ENCODE assay signal across 20 cellular contexts in genomic region chr4:96521046-96521536, GRCh38.
"Had no signal": no experiment of that assay in that cellular context is flagged by ENCODE, and none has a peak within 500 bp of the region (broad histone marks: within the 10 kb centered on the region; RNA-seq: fewer than 3 reads in every experiment).

No MANE protein-coding gene starts in this region.

- H3K27ac ChIP-seq: dorsolateral prefrontal cortex, left lung, lower lobe of right lung, ovary, psoas muscle, right lobe of liver, thoracic aorta, transverse colon, vagina had no signal

- H3K27me3 ChIP-seq: dorsolateral prefrontal cortex, ovary, right lobe of liver, transverse colon, vagina had no signal

- H3K4me3 Mint-ChIP-seq: naive thymus-derived CD8-positive, alpha-beta T cell; nephron progenitor cell had no signal

- H3K36me3 ChIP-seq: left lung, lower lobe of right lung, ovary, right lobe of liver, thoracic aorta, transverse colon, vagina had no signal

- H3K4me1 ChIP-seq: left lung, lower lobe of right lung, psoas muscle, right lobe of liver, transverse colon, vagina had no signal

- H3K36me3 Mint-ChIP-seq: naive thymus-derived CD8-positive, alpha-beta T cell had no signal

- ATAC-seq: left cardiac atrium; left lung; naive thymus-derived CD8-positive, alpha-beta T cell; psoas muscle had no signal

- DNase-seq: dorsolateral prefrontal cortex; effector CD4-positive, alpha-beta T cell; left cardiac atrium; lower lobe of right lung; nephron progenitor cell; occipital lobe; ovary; psoas muscle; small intestine; stimulated activated CD4-positive, alpha-beta T cell treated with anti-CD3 and anti-CD28 coated beads, Interleukin-12 subunit alpha, Interleukin-12 subunit beta, amount 100 ng/mL, for 4 hours; stimulated activated CD4-positive, alpha-beta T cell treated with anti-CD3 and anti-CD28 coated beads, Interleukin-1b, Interleukin-23, amount 100 ng/mL, for 48 hours; stimulated activated CD4-positive, alpha-beta T cell treated with anti-CD3 and anti-CD28 coated beads, Interleukin-4, amount 100 ng/mL, for 1 hour; stimulated activated CD8-positive, alpha-beta memory T cell treated with anti-CD3 and anti-CD28 coated beads, Interleukin-4, amount 100 ng/mL, for 48 hours; stimulated activated naive CD4-positive, alpha-beta T cell treated with Interleukin-2 at 50 U/mL for 16 hours; transverse colon had no signal

- H3K9me3 ChIP-seq: lower lobe of right lung, ovary, psoas muscle, right lobe of liver, thoracic aorta, transverse colon, vagina had no signal

- H3K4me1 Mint-ChIP-seq: naive thymus-derived CD8-positive, alpha-beta T cell; nephron progenitor cell had no signal

- H3K4me3 ChIP-seq: dorsolateral prefrontal cortex, left lung, lower lobe of right lung, ovary, psoas muscle, right lobe of liver, thoracic aorta, transverse colon, vagina had no signal

- H3K27ac Mint-ChIP-seq: naive thymus-derived CD8-positive, alpha-beta T cell; nephron progenitor cell had no signal

- H3K27me3 Mint-ChIP-seq: naive thymus-derived CD8-positive, alpha-beta T cell had no signal
